ENCODE assay signal across 10 cellular contexts in genomic region chr2:217942731-217943335, GRCh38. TPM values are rescaled to one million over a fixed set of nuclear protein-coding genes. Genes with fewer than 3 reads are reported as not detected.
DNase-seq lines count a peak whose midpoint lies in the region; ATAC-seq and TF ChIP-seq lines count a peak whose summit lies in the region.
"Had no signal": no experiment of that assay in that cellular context is flagged by ENCODE, and none has a peak within 500 bp of the region (broad histone marks: within the 10 kb centered on the region; RNA-seq: fewer than 3 reads in every experiment).

No MANE protein-coding gene starts in this region.

- H3K9me2 ChIP-seq in MM.1S (replicated peaks; ENCODE audit: insufficient read depth, low read length), result no peaks in the 10 kb centered on the region

- no peaks in the 10 kb centered on the region for H3K9me3 Mint-ChIP-seq in progenitor cell of endocrine pancreas (ENCODE audit: low read depth)

- H3K9me3 ChIP-seq in Peyer's patch (no peaks in the 10 kb centered on the region), esophagus squamous epithelium (no peaks in the 10 kb centered on the region), mucosa of stomach (ENCODE audit: control insufficient read depth, low read length) (no peaks in the 10 kb centered on the region), thoracic aorta (no peaks in the 10 kb centered on the region), MM.1S (replicated peaks; ENCODE audit: insufficient read depth, low read length) (no peaks in the 10 kb centered on the region)

- TF ChIP-seq POLR2A in Peyer's patch (IDR thresholded peaks at IDR 0.05) (no peak), esophagus squamous epithelium (IDR thresholded peaks at IDR 0.05) (no peak)

- H3K27me3 ChIP-seq in Peyer's patch (no peaks in the 10 kb centered on the region), esophagus squamous epithelium (no peaks in the 10 kb centered on the region), mucosa of stomach (ENCODE audit: control insufficient read depth, insufficient read depth, low read length) (no peaks in the 10 kb centered on the region), thoracic aorta (replicated peaks; ENCODE audit: insufficient read depth) (no peaks in the 10 kb centered on the region), MM.1S (replicated peaks; ENCODE audit: insufficient read depth, low read length) (peaks cover 42% of the 10 kb centered on the region)

- H4K20me1 ChIP-seq in MM.1S (ENCODE audit: insufficient read depth, low read length), result no peaks in the 10 kb centered on the region

- no peaks in the 10 kb centered on the region for H3K36me3 ChIP-seq in Peyer's patch
- H3K36me3 ChIP-seq in esophagus squamous epithelium, result peaks cover 0 to 5% (median 0%) of the 10 kb centered on the region in 3 donors
- no peaks in the 10 kb centered on the region for H3K36me3 ChIP-seq in mucosa of stomach (ENCODE audit: control insufficient read depth, insufficient read depth, low read length)
- peaks cover 16% of the 10 kb centered on the region for H3K36me3 ChIP-seq in thoracic aorta
- H3K36me3 ChIP-seq in MM.1S (replicated peaks; ENCODE audit: insufficient read depth, low read length), result no peaks in the 10 kb centered on the region

- ATAC-seq in thoracic aorta (ENCODE audit: insufficient number of reproducible peaks, low FRiP score, low read depth) (no peak), HG02759 (IDR thresholded peaks at IDR 0.05; ENCODE audit: unreplicated experiment) (no peak)

- no peaks in the 10 kb centered on the region for H3K79me2 ChIP-seq in MM.1S (ENCODE audit: low read length)

- TF ChIP-seq CTCF in Peyer's patch (IDR thresholded peaks at IDR 0.05), result no peak
- no peak for TF ChIP-seq CTCF in esophagus squamous epithelium (IDR thresholded peaks at IDR 0.05)
- no peak for TF ChIP-seq CTCF in thoracic aorta (IDR thresholded peaks at IDR 0.05)
- TF ChIP-seq CTCF in MM.1S (IDR thresholded peaks at IDR 0.05; ENCODE audit: low read length), result no peak
- TF ChIP-seq CTCF in progenitor cell of endocrine pancreas (IDR thresholded peaks at IDR 0.05; ENCODE audit: unreplicated experiment), result no peak

- intact Hi-C loops in esophagus squamous epithelium (cut with DNase I), result no loop called here

- no peak overlapping the region for H2AFZ ChIP-seq in MM.1S (ENCODE audit: low read length)

- H3K4me1 ChIP-seq in Peyer's patch (peaks cover 0 to 27% (median 0%) of the 10 kb centered on the region in 4 donors), esophagus squamous epithelium (peaks cover 23 to 91% (median 32%) of the 10 kb centered on the region in 3 donors), mucosa of stomach (ENCODE audit: control insufficient read depth, insufficient read depth, low read length) (peaks cover 29% of the 10 kb centered on the region), thoracic aorta (ENCODE audit: control insufficient read depth in 1 of 2, low read depth in 2 of 2) (peaks cover 6 to 54% of the 10 kb centered on the region in 2 donors), MM.1S (ENCODE audit: low read length) (no peaks in the 10 kb centered on the region)

- peaks cover 35% of the 10 kb centered on the region for H3K4me1 Mint-ChIP-seq in progenitor cell of endocrine pancreas (ENCODE audit: low read depth)

- peak overlapping the region; percentile 51 to 92 (median 72) for H3K27ac ChIP-seq in Peyer's patch
- peak overlapping the region; percentile 61 to 95 (median 92) for H3K27ac ChIP-seq in esophagus squamous epithelium
- H3K27ac ChIP-seq in thoracic aorta, result peak overlapping the region; percentile 99 to 100
- no peak overlapping the region for H3K27ac ChIP-seq in MM.1S (ENCODE audit: low read length)

- H3K9ac ChIP-seq in mucosa of stomach (ENCODE audit: low read length) (peak overlapping the region; percentile 63), MM.1S (ENCODE audit: low read length) (no peak overlapping the region)

- H3K27ac Mint-ChIP-seq in progenitor cell of endocrine pancreas, result no peak overlapping the region

- no peaks in the 10 kb centered on the region for H3K36me3 Mint-ChIP-seq in progenitor cell of endocrine pancreas (ENCODE audit: insufficient read depth)

- 33 to 50% methylated on average over 1 to 2 of the region's 3 CpGs for WGBS in esophagus squamous epithelium, 2 donors

- H3K27me3 Mint-ChIP-seq in progenitor cell of endocrine pancreas, result peaks cover 19% of the 10 kb centered on the region

- H3K4me3 Mint-ChIP-seq in progenitor cell of endocrine pancreas (ENCODE audit: low read depth), result no peak overlapping the region

- H3K4me2 ChIP-seq in MM.1S (ENCODE audit: low read depth, low read length), result no peak overlapping the region

- peak in 1 of 3 donors; percentile 37 for DNase-seq in Peyer's patch
- no peak for DNase-seq in esophagus squamous epithelium (lab: John Stamatoyannopoulos, UW)
- no peak for DNase-seq in thoracic aorta (ENCODE audit: low spot score)
- no peak for DNase-seq in MM.1S
- no peak for DNase-seq in progenitor cell of endocrine pancreas (ENCODE audit: low spot score, unreplicated experiment)
- no peak for DNase-seq in DMS114 treated with DMSO at 0.1 percent for 48 hours (lab: John Stamatoyannopoulos, UW; ENCODE audit: unreplicated experiment)
- DNase-seq: activated CD8-positive, alpha-beta memory T cell treated with anti-CD3 and anti-CD28 coated beads for 24 hours; effector CD8-positive, alpha-beta T cell had no signal

- no peaks in the 10 kb centered on the region for H3F3A ChIP-seq in MM.1S (ENCODE audit: insufficient read depth, low read length)

- H3K4me3 ChIP-seq in Peyer's patch (peak overlapping the region; percentile 30 to 67 (median 44)), esophagus squamous epithelium (peak overlapping the region; percentile 30 to 72 (median 58)), mucosa of stomach (ENCODE audit: low read length) (no peak overlapping the region), thoracic aorta (peak overlapping the region; percentile 82), MM.1S (ENCODE audit: low read length) (no peak overlapping the region)

RNA-seq across cellular contexts. Expression of gene TNS1, which starts 60.0 kb away (rescaled TPM):
- 100 to 1,000 TPM in 2 of 4 donors, 10 to 100 TPM in 2; 23.1 to 156 (median 81.1) TPM for total RNA-seq in Peyer's patch
- 100 to 1,000 TPM in 1 of 4 donors, 10 to 100 TPM in 3; 34.7 to 201 (median 59.2) TPM for total RNA-seq in esophagus squamous epithelium
- 1,000 to 10,000 TPM; 1,836 to 2,296 TPM for total RNA-seq in thoracic aorta
- total RNA-seq in progenitor cell of endocrine pancreas, result 7.7 and 7.9 TPM in 2 replicates

Comparison
In these comparisons a context has a peak if more than half of its experiments do, and no peak if none do; other contexts are left out.
1. H3K4me3 ChIP-seq: peak in Peyer's patch (4 of 4), esophagus squamous epithelium (4 of 4) and thoracic aorta (single experiment); none in mucosa of stomach (single experiment) and MM.1S (single experiment).
2. RNA of gene TNS1, which starts 60.0 kb away (total RNA-seq): 1,836 to 2,296 TPM in thoracic aorta; 23.1 to 156 TPM in Peyer's patch, 34.7 to 201 TPM in esophagus squamous epithelium and 7.7 to 7.9 TPM in progenitor cell of endocrine pancreas; every median in the first group is over 4 times any median in the second.